In genomic region chr17:16569358-16569712, GRCh38 we compare ENCODE assay signal across 8 cellular contexts. TPM values are rescaled to one million over a fixed set of nuclear protein-coding genes. Genes with fewer than 3 reads are reported as not detected.
DNase-seq lines count a peak whose midpoint lies in the region; ATAC-seq lines count a peak whose summit lies in the region.

No MANE protein-coding gene starts in this region.

- peaks cover 5 to 6% of the 10 kb centered on the region in 2 donors for H3K36me3 Mint-ChIP-seq in activated T-cell treated with anti-CD3 and anti-CD28 coated beads, Interleukin-2, amount 50 U/mL, for 72 hours (ENCODE audit: insufficient read depth in 2 of 2)

- peak overlapping the region; percentile 58 for H3K27ac Mint-ChIP-seq in activated T-cell treated with anti-CD3 and anti-CD28 coated beads, Interleukin-2, amount 50 U/mL, for 72 hours

- no peak for DNase-seq in activated T-cell treated with anti-CD3 and anti-CD28 coated beads, Interleukin-2, amount 50 U/mL, for 72 hours
- DNase-seq in activated T-cell treated with anti-CD3 and anti-CD28 coated beads, Interleukin-2, amount 50 U/mL, for 48 hours = no peak
- DNase-seq in effector memory CD4-positive, alpha-beta T cell = no peak
- no peak for DNase-seq in HPDE6-E6E7 (ENCODE audit: extremely low spot score)
- DNase-seq in central memory CD4-positive, alpha-beta T cell = no peak
- DNase-seq in stimulated activated CD4-positive, alpha-beta T cell treated with anti-CD3 and anti-CD28 coated beads, Interleukin-1b, Interleukin-23, amount 100 ng/mL, for 48 hours = no peak

- no peaks in the 10 kb centered on the region for H3K9me3 Mint-ChIP-seq in activated T-cell treated with anti-CD3 and anti-CD28 coated beads, Interleukin-2, amount 50 U/mL, for 72 hours

- H3K4me3 Mint-ChIP-seq in activated T-cell treated with anti-CD3 and anti-CD28 coated beads, Interleukin-2, amount 50 U/mL, for 72 hours = peak overlapping the region; percentile 88 to 95

- ATAC-seq in activated T-cell treated with anti-CD3 and anti-CD28 coated beads, Interleukin-2, amount 50 U/mL, for 72 hours (replicated peaks in 1 of 2) = no peak
- ATAC-seq in HG03469 (IDR thresholded peaks at IDR 0.05; ENCODE audit: unreplicated experiment) = peak; percentile 11

- peaks cover 7% of the 10 kb centered on the region for H3K36me3 ChIP-seq in effector memory CD4-positive, alpha-beta T cell (ENCODE audit: control insufficient read depth, insufficient read depth, low read length)
- peaks cover 2 to 5% of the 10 kb centered on the region in 2 donors for H3K36me3 ChIP-seq in stomach smooth muscle (ENCODE audit: control insufficient read depth in 2 of 2, insufficient read depth in 2 of 2, low read length in 2 of 2)

- no peak overlapping the region for H3K27ac ChIP-seq in effector memory CD4-positive, alpha-beta T cell (ENCODE audit: insufficient read depth, low read length, poor library complexity, severe bottlenecking)
- no peak overlapping the region for H3K27ac ChIP-seq in stomach smooth muscle (ENCODE audit: low read length)

- no peak overlapping the region for H3K9ac ChIP-seq in stomach smooth muscle (ENCODE audit: low read length in 2 of 2)

- peaks cover 6% of the 10 kb centered on the region for H3K27me3 Mint-ChIP-seq in activated T-cell treated with anti-CD3 and anti-CD28 coated beads, Interleukin-2, amount 50 U/mL, for 72 hours (ENCODE audit: low read depth)

- H3K9me3 ChIP-seq in effector memory CD4-positive, alpha-beta T cell (ENCODE audit: control insufficient read depth, low read length) = no peaks in the 10 kb centered on the region
- no peaks in the 10 kb centered on the region for H3K9me3 ChIP-seq in stomach smooth muscle (ENCODE audit: control insufficient read depth in 2 of 2, low read length in 2 of 2)

- peaks cover 7% of the 10 kb centered on the region for H3K4me1 ChIP-seq in effector memory CD4-positive, alpha-beta T cell (ENCODE audit: control insufficient read depth, insufficient read depth, low read length, poor library complexity, severe bottlenecking)
- peaks cover 10% of the 10 kb centered on the region for H3K4me1 ChIP-seq in stomach smooth muscle (ENCODE audit: control insufficient read depth, insufficient read depth, low read length)

- no peaks in the 10 kb centered on the region for H3K27me3 ChIP-seq in effector memory CD4-positive, alpha-beta T cell (replicated peaks; ENCODE audit: control insufficient read depth, insufficient read depth, low read length, poor library complexity, severe bottlenecking)
- H3K27me3 ChIP-seq in stomach smooth muscle (ENCODE audit: control insufficient read depth in 1 of 2, insufficient read depth in 2 of 2, low read length in 2 of 2) = no peaks in the 10 kb centered on the region

- peaks cover 24% of the 10 kb centered on the region for H3K4me1 Mint-ChIP-seq in activated T-cell treated with anti-CD3 and anti-CD28 coated beads, Interleukin-2, amount 50 U/mL, for 72 hours (ENCODE audit: low read depth)

- peak overlapping the region; percentile 67 for H3K4me3 ChIP-seq in effector memory CD4-positive, alpha-beta T cell (ENCODE audit: insufficient read depth, low read depth, low read length, poor library complexity, severe bottlenecking)
- H3K4me3 ChIP-seq in stomach smooth muscle (ENCODE audit: low read length in 2 of 2) = peak overlapping the region; percentile 74 to 88

RNA-seq across cellular contexts. Expression of gene ZNF287, which starts 0.3 kb away (rescaled TPM):
- total RNA-seq in activated T-cell treated with anti-CD3 and anti-CD28 coated beads, Interleukin-2, amount 50 U/mL, for 72 hours = 1 to 10 TPM; 7.3 to 9.2 TPM
